8 cellular contexts compared by ENCODE assay signal in the genomic region with DNA sequence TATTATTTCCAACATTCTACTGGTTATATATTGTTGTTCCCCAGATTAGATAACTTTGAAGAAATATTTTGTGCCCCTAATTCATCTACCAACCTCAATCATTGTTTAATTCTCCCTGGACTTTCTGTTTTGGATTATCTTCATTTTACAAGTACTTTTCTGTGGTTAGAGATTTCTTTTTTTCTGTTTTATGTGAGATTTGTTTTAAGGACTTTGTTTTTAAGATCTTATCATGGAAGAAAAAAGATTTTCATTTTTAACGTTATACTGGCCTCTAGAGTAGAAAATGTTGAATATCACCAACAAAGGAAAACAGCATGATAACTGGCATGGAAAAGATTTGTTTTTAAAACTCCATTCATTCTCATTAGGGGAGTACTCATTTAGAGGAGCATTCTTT.
DNase-seq lines count a peak whose midpoint lies in the region; ATAC-seq, FAIRE-seq and TF ChIP-seq lines count a peak whose summit lies in the region.

No MANE protein-coding gene starts in this region.

- TF ChIP-seq CTCF in progenitor cell of endocrine pancreas (IDR thresholded peaks at IDR 0.05; ENCODE audit: unreplicated experiment), result peak; percentile 49

- no peaks in the 10 kb centered on the region for H3K27me3 Mint-ChIP-seq in progenitor cell of endocrine pancreas

- intact Hi-C loops in left colon (cut with DNase I, micrococcal nuclease), result no loop called here

- ATAC-seq in GM18498 (IDR thresholded peaks at IDR 0.05; ENCODE audit: unreplicated experiment), result no peak
- no peak for ATAC-seq in left colon
- ATAC-seq in GM21619 (IDR thresholded peaks at IDR 0.05; ENCODE audit: unreplicated experiment), result no peak

- H3K27ac Mint-ChIP-seq in progenitor cell of endocrine pancreas, result no peak overlapping the region

- FAIRE-seq in G401.6 (lab: Jason Lieb, UNC), result peak; percentile 37

- H3K4me3 Mint-ChIP-seq in progenitor cell of endocrine pancreas (ENCODE audit: low read depth), result no peak overlapping the region

- no peaks in the 10 kb centered on the region for H3K9me3 Mint-ChIP-seq in progenitor cell of endocrine pancreas (ENCODE audit: low read depth)

- no peaks in the 10 kb centered on the region for H3K36me3 Mint-ChIP-seq in progenitor cell of endocrine pancreas (ENCODE audit: insufficient read depth)

- H3K4me1 Mint-ChIP-seq in progenitor cell of endocrine pancreas (ENCODE audit: low read depth), result peaks cover 15% of the 10 kb centered on the region

- DNase-seq in NCI-H2227 treated with DMSO at 0.1 percent for 48 hours (lab: John Stamatoyannopoulos, UW) (peak; percentile 11), dermis microvascular lymphatic vessel endothelial cell (ENCODE audit: low read depth in 2 of 2) (peak; percentile 50 to 53), progenitor cell of endocrine pancreas (ENCODE audit: low spot score, unreplicated experiment) (no peak), left colon (no peak), NAMALWA (ENCODE audit: low spot score) (no peak)

Comparison
In these comparisons a context has a peak if more than half of its experiments do, and no peak if none do; other contexts are left out.
1. DNase-seq: peak in NCI-H2227 treated with DMSO at 0.1 percent for 48 hours (single experiment) and dermis microvascular lymphatic vessel endothelial cell (2 of 2); none in progenitor cell of endocrine pancreas (single experiment), left colon (0 of 2) and NAMALWA (single experiment).